Comparison of ENCODE assay signal across 21 cellular contexts in the genomic region with DNA sequence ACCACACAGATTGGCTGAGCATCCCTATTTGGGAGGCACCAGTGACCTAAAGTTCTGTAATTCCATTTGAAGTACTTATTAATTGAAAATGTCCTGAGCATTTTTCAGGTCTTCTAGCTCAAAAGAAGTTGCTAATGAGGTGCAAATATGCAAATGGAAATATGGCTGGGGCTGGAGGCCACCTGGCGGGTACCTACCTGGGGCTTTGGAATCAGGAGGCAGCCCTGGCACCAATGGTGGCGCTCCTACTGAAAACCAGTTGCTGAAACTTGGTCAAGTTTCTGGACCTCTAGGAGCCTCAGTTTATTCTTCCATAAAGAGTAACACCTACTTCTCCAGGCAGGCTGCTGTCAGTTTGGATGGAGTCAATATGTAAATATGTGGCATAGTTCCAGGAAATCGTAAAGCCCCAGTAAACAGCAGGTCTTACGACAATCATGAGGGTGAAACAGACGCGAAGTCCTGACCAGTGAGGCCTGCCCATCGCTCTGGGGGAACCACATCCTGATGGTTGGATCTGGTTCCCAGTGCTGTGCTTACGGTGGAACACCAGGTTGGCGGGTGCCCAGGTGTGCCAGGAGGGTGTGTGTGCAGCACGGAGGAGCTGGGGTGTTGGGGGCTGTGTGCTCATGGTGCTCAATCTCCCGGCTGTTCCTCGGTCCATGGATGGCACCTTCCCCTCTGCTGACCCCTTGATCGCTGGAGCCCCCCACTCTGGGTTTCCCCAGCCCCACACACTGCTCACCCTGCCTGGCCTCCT.
"Had no signal": no experiment of that assay in that cellular context is flagged by ENCODE, and none has a peak within 500 bp of the region (broad histone marks: within the 10 kb centered on the region; RNA-seq: fewer than 3 reads in every experiment).

No MANE protein-coding gene starts in this region.

- H3K36me3 ChIP-seq: esophagus squamous epithelium, ovary, prostate gland, spleen, transverse colon had no signal

- H3K9me3 ChIP-seq: esophagus squamous epithelium, mucosa of descending colon, ovary, prostate gland, spleen, testis, transverse colon had no signal

- H3K27me3 ChIP-seq: ovary, testis had no signal

- DNase-seq: activated CD4-positive, alpha-beta T cell treated with anti-CD3 and anti-CD28 coated beads for 4 hours; activated CD4-positive, alpha-beta T cell treated with anti-CD3 and anti-CD28 coated beads, Interleukin-2, amount 50 U/mL, for 4 hours; activated gamma-delta T cell; activated T-cell treated with anti-CD3 and anti-CD28 coated beads for 4 hours; anterior cingulate cortex; dermis blood vessel endothelial cell; effector CD4-positive, alpha-beta T cell; esophagus squamous epithelium; left ventricle myocardium superior; nephron progenitor cell; ovary; spleen; stimulated activated CD4-positive, alpha-beta T cell treated with anti-CD3 and anti-CD28 coated beads, Interleukin-2, amount 100 ng/mL, for 48 hours; stimulated activated naive CD4-positive, alpha-beta T cell treated with Interleukin-2 at 50 U/mL for 16 hours; SW 1271; T-helper 9 cell; testis; transverse colon had no signal

- ATAC-seq: mucosa of descending colon had no signal

- H3K4me3 ChIP-seq: esophagus squamous epithelium, mucosa of descending colon, ovary, prostate gland, spleen, testis, transverse colon had no signal

- H3K27ac ChIP-seq: esophagus squamous epithelium, ovary, prostate gland, spleen, testis, transverse colon, VCaP had no signal

- H3K4me1 ChIP-seq: prostate gland, testis had no signal
